In the genomic region with DNA sequence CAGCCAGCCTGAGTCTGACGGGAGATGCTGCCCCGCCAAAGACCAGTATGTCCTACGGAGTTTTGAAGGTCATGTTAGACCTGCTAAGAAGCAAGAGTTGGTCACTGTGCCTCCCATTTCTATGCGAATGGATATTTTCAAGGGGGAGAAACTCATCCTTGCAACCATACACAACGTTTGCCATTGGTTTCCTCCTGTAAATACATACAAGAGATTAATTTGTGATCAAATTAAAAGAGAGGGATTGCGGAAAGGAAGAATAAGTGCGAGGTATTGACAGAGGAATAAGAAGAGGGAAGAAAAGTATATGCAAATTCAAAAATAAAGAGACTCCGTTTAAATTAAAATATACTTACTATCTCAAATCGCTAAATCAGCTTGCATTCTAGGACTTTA, we compare ENCODE assay signal across 9 cellular contexts. TPM values are rescaled to one million over a fixed set of nuclear protein-coding genes. Genes with fewer than 3 reads are reported as not detected.
DNase-seq lines count a peak whose midpoint lies in the region; TF ChIP-seq lines count a peak whose summit lies in the region.
"Had no signal": no experiment of that assay in that cellular context is flagged by ENCODE, and none has a peak within 500 bp of the region (broad histone marks: within the 10 kb centered on the region; RNA-seq: fewer than 3 reads in every experiment).

No MANE protein-coding gene starts in this region.

- H3F3A ChIP-seq in neural progenitor cell (ENCODE audit: low read depth), result peaks cover 11% of the 10 kb centered on the region

- peak overlapping the region; percentile 58 to 76 (median 66); a peak in 15 of 20 replicates for H3K4me3 ChIP-seq in BLaER1 treated with 17β-estradiol and CSF1 and Interleukin-3, amounts not matched to agents 10 nM and 100 nM
- peak overlapping the region; percentile 75 for H3K4me3 ChIP-seq in HUES64 (ENCODE audit: low read length)
- peak overlapping the region; percentile 58 to 64 for H3K4me3 ChIP-seq in duodenal mucosa (ENCODE audit: low read depth in 1 of 2, low read length in 2 of 2)
- peak overlapping the region; percentile 70 for H3K4me3 ChIP-seq in neural progenitor cell

- peaks cover 4 to 22% (median 14%) of the 10 kb centered on the region in 10 experiments; a peak in 17 of 20 replicates for H3K4me1 ChIP-seq in BLaER1 treated with 17β-estradiol and CSF1 and Interleukin-3, amounts not matched to agents 10 nM and 100 nM
- H3K4me1 ChIP-seq in HUES64 (ENCODE audit: insufficient read depth, low read length) (0 out of 2 replicates have a peak, but pooled peaks cover 3% of the 10 kb centered on the region), duodenal mucosa (ENCODE audit: control insufficient read depth in 1 of 2, insufficient read depth in 2 of 2, low read length in 2 of 2) (peaks cover 8 to 9% of the 10 kb centered on the region in 2 donors), neural progenitor cell (peaks cover 7% of the 10 kb centered on the region)

- peak overlapping the region; percentile 9 for H3K27ac Mint-ChIP-seq in neural progenitor cell

- H3K4me2 ChIP-seq in BLaER1 treated with 17β-estradiol and CSF1 and Interleukin-3, amounts not matched to agents 10 nM and 100 nM, result peak overlapping the region; percentile 87 to 100 (median 98)
- H3K4me2 ChIP-seq in neural progenitor cell, result peak overlapping the region; percentile 96

- no peak for DNase-seq in neural progenitor cell (ENCODE audit: low spot score)
- no peak for DNase-seq in NCI-H128 (lab: John Stamatoyannopoulos, UW; ENCODE audit: unreplicated experiment)
- no peak for DNase-seq in LoVo (ENCODE audit: low spot score)
- DNase-seq in NCI-H1417 (lab: John Stamatoyannopoulos, UW), result no peak
- no peak for DNase-seq in retina
- DNase-seq: SHP77 had no signal

- H2AFZ ChIP-seq in neural progenitor cell (replicated peaks), result peak overlapping the region; percentile 99

- H3K27me3 ChIP-seq in BLaER1 treated with 17β-estradiol and CSF1 and Interleukin-3, amounts not matched to agents 10 nM and 100 nM, result peaks cover 52 to 72% (median 67%) of the 10 kb centered on the region in 11 experiments
- H3K27me3 ChIP-seq in HUES64 (ENCODE audit: insufficient read depth, low read length) (peaks cover 70% of the 10 kb centered on the region), duodenal mucosa (ENCODE audit: control insufficient read depth in 1 of 2, insufficient read depth in 2 of 2, low read length in 2 of 2) (peaks cover 34 to 49% of the 10 kb centered on the region in 2 donors), neural progenitor cell (peaks cover 83% of the 10 kb centered on the region)

- H3K9me3 Mint-ChIP-seq in neural progenitor cell, result no peaks in the 10 kb centered on the region

- H3K36me3 ChIP-seq in BLaER1 treated with 17β-estradiol and CSF1 and Interleukin-3, amounts not matched to agents 10 nM and 100 nM, result no peaks in the 10 kb centered on the region
- H3K36me3 ChIP-seq in HUES64 (ENCODE audit: insufficient read depth, low read length), result no peaks in the 10 kb centered on the region
- H3K36me3 ChIP-seq in duodenal mucosa (ENCODE audit: control insufficient read depth in 1 of 2, insufficient read depth in 2 of 2, low read length in 2 of 2), result no peaks in the 10 kb centered on the region
- H3K36me3 ChIP-seq in neural progenitor cell, result no peaks in the 10 kb centered on the region

- H3K36me3 Mint-ChIP-seq in neural progenitor cell, result no peaks in the 10 kb centered on the region

- H3K27me3 Mint-ChIP-seq in neural progenitor cell (ENCODE audit: insufficient read depth, low read depth), result peaks cover 14% of the 10 kb centered on the region

- no peak for TF ChIP-seq CTCF in neural progenitor cell (IDR thresholded peaks at IDR 0.05)

- no peaks in the 10 kb centered on the region for H3K79me2 ChIP-seq in neural progenitor cell (ENCODE audit: low read depth)

- peaks cover 0 to 22% (median 5%) of the 10 kb centered on the region in 11 experiments; a peak in 6 of 22 replicates for H4K20me1 ChIP-seq in BLaER1 treated with 17β-estradiol and CSF1 and Interleukin-3, amounts not matched to agents 10 nM and 100 nM
- H4K20me1 ChIP-seq in neural progenitor cell (ENCODE audit: low read depth), result peaks cover 6% of the 10 kb centered on the region

- H3K9me3 ChIP-seq in BLaER1 treated with 17β-estradiol and CSF1 and Interleukin-3, amounts not matched to agents 10 nM and 100 nM (replicated peaks in 1 of 11), result no peaks in the 10 kb centered on the region
- H3K9me3 ChIP-seq in HUES64 (ENCODE audit: insufficient read depth, low read depth, low read length) (no peaks in the 10 kb centered on the region), duodenal mucosa (ENCODE audit: control insufficient read depth in 1 of 2, low read length in 2 of 2) (no peaks in the 10 kb centered on the region), neural progenitor cell (ENCODE audit: low read depth) (no peaks in the 10 kb centered on the region)

- WGBS in HUES64, result 22% methylated on average over 5 of the region's 9 CpGs

- peak overlapping the region in 1 of 11 experiments; percentile 72; a peak in 1 of 22 replicates for H3K9ac ChIP-seq in BLaER1 treated with 17β-estradiol and CSF1 and Interleukin-3, amounts not matched to agents 10 nM and 100 nM
- H3K9ac ChIP-seq in HUES64 (ENCODE audit: low read depth, low read length) (peak overlapping the region; percentile 74), duodenal mucosa (ENCODE audit: low read depth in 1 of 2, low read length in 2 of 2) (no peak overlapping the region), neural progenitor cell (no peak overlapping the region)

- H3K4me3 Mint-ChIP-seq in neural progenitor cell, result peak overlapping the region; percentile 92

- no peak overlapping the region for H3K27ac ChIP-seq in BLaER1 treated with 17β-estradiol and CSF1 and Interleukin-3, amounts not matched to agents 10 nM and 100 nM
- H3K27ac ChIP-seq in HUES64 (ENCODE audit: low read depth, low read length) (no peak overlapping the region), duodenal mucosa (ENCODE audit: low read depth, low read length) (no peak overlapping the region), neural progenitor cell (no peak overlapping the region)

- peaks cover 17% of the 10 kb centered on the region for H3K4me1 Mint-ChIP-seq in neural progenitor cell

RNA-seq across cellular contexts. Expression of a gene that starts 0.8 kb away (rescaled TPM):
- 1.3 TPM for polyA plus RNA-seq in HUES64 (2013, experiment 1 of 2)
- 2.5 TPM for polyA plus RNA-seq in HUES64 (2013, experiment 2 of 2)
- total RNA-seq in neural progenitor cell (ENCODE audit: low replicate concordance), result 8.9 and 14.2 TPM in 2 replicates
